ENCODE assay signal across 29 cellular contexts in the genomic region with DNA sequence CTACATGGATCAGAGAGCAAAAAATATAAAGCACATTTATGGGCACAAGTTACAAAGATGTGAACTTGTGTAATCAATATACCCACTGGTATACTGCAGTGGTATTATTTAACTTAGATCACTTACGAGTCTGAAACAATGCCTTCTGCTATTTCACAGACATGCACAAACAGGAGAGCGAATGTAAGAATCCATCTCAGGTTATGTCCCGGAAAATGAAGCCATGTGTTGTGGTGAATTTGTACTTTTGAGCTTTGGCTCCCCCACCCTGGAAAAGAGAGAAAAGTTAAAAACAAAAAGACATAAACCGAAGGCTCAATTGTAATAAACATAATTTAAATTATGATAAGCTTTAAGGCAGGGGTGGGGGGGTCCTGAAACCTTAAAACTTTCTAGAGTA. TPM values are rescaled to one million over a fixed set of nuclear protein-coding genes. Genes with fewer than 3 reads are reported as not detected.
"Had no signal": no experiment of that assay in that cellular context is flagged by ENCODE, and none has a peak within 500 bp of the region (broad histone marks: within the 10 kb centered on the region; RNA-seq: fewer than 3 reads in every experiment).

No MANE protein-coding gene starts in this region.

- ATAC-seq: gastroesophageal sphincter; heart left ventricle; left cardiac atrium; mucosa of descending colon; natural killer cell treated with Interleukin-12 subunit alpha and Interleukin-12 subunit beta and Interleukin-15 and Interleukin-18, amount 100 ng/mL, for 72 hours; right lobe of liver; stimulated activated effector memory CD8-positive, alpha-beta T cell treated with anti-CD3 and anti-CD28 coated beads, Interleukin-12 subunit alpha, Interleukin-12 subunit beta, amount 100 ng/mL, for 72 hours; stimulated activated naive CD8-positive, alpha-beta T cell treated with anti-CD3 and anti-CD28 coated beads, Interleukin-15, Interleukin-2, amounts not matched to agents 100 U/mL and 50 U/mL, for 24 hours had no signal

- H3K36me3 ChIP-seq: neutrophil, right lobe of liver had no signal

- H3K9me3 ChIP-seq: gastroesophageal sphincter, mucosa of descending colon, neutrophil, right lobe of liver, testis, tibial artery had no signal

- H3K36me3 Mint-ChIP-seq: memory B cell; naive B cell; natural killer cell treated with Interleukin-12 subunit alpha and Interleukin-12 subunit beta and Interleukin-15 and Interleukin-18, amount 100 ng/mL, for 72 hours; stimulated activated effector memory CD8-positive, alpha-beta T cell treated with anti-CD3 and anti-CD28 coated beads, Interleukin-12 subunit alpha, Interleukin-12 subunit beta, amount 100 ng/mL, for 72 hours had no signal

- DNase-seq: dermis blood vessel endothelial cell; effector memory CD4-positive, alpha-beta T cell; heart left ventricle; kidney; left cardiac atrium; mucosa of descending colon; naive B cell; right lobe of liver; stimulated activated CD4-positive, alpha-beta T cell treated with anti-CD3 and anti-CD28 coated beads, Interleukin-12 subunit alpha, Interleukin-12 subunit beta, amount 100 ng/mL, for 4 hours; stimulated activated CD4-positive, alpha-beta T cell treated with anti-CD3 and anti-CD28 coated beads, Interleukin-1b, Interleukin-23, amount 100 ng/mL, for 48 hours; stimulated activated CD4-positive, alpha-beta T cell treated with anti-CD3 and anti-CD28 coated beads, Interleukin-4, amount 100 ng/mL, for 1 hour; stimulated activated naive CD8-positive, alpha-beta T cell treated with anti-CD3 and anti-CD28 coated beads, Interleukin-15, Interleukin-2, amounts not matched to agents 100 U/mL and 50 U/mL, for 24 hours; substantia nigra; testis; tibial artery had no signal

- H3K27ac Mint-ChIP-seq: memory B cell; naive B cell; natural killer cell treated with Interleukin-12 subunit alpha and Interleukin-12 subunit beta and Interleukin-15 and Interleukin-18, amount 100 ng/mL, for 72 hours; progenitor cell of endocrine pancreas; stimulated activated effector memory CD8-positive, alpha-beta T cell treated with anti-CD3 and anti-CD28 coated beads, Interleukin-12 subunit alpha, Interleukin-12 subunit beta, amount 100 ng/mL, for 72 hours; type B pancreatic cell had no signal

- H3K4me3 ChIP-seq: coronary artery, gastroesophageal sphincter, heart left ventricle, hepatocyte, lung, mucosa of descending colon, right lobe of liver, smooth muscle cell, testis, tibial artery had no signal

- H3K27ac ChIP-seq: coronary artery, gastroesophageal sphincter, hepatocyte, neutrophil, parathyroid adenoma, right lobe of liver, testis, tibial artery had no signal

- H3K79me2 ChIP-seq: hepatocyte, parathyroid adenoma had no signal

- H2AFZ ChIP-seq: hepatocyte, parathyroid adenoma had no signal

- H3K27me3 Mint-ChIP-seq: memory B cell had no signal

- H3K4me1 Mint-ChIP-seq: memory B cell; naive B cell; neural crest cell; stimulated activated effector memory CD8-positive, alpha-beta T cell treated with anti-CD3 and anti-CD28 coated beads, Interleukin-12 subunit alpha, Interleukin-12 subunit beta, amount 100 ng/mL, for 72 hours had no signal

- H3K4me3 Mint-ChIP-seq: memory B cell; naive B cell; natural killer cell treated with Interleukin-12 subunit alpha and Interleukin-12 subunit beta and Interleukin-15 and Interleukin-18, amount 100 ng/mL, for 72 hours; neural crest cell; stimulated activated effector memory CD8-positive, alpha-beta T cell treated with anti-CD3 and anti-CD28 coated beads, Interleukin-12 subunit alpha, Interleukin-12 subunit beta, amount 100 ng/mL, for 72 hours; type B pancreatic cell had no signal

- H3K27me3 ChIP-seq: gastroesophageal sphincter, heart left ventricle, right lobe of liver, testis, tibial artery had no signal

- H3K4me1 ChIP-seq: parathyroid adenoma, right lobe of liver, testis, tibial artery had no signal

- H3K9ac ChIP-seq: parathyroid adenoma had no signal

- H3K9me3 Mint-ChIP-seq: memory B cell; neural crest cell; stimulated activated effector memory CD8-positive, alpha-beta T cell treated with anti-CD3 and anti-CD28 coated beads, Interleukin-12 subunit alpha, Interleukin-12 subunit beta, amount 100 ng/mL, for 72 hours; type B pancreatic cell had no signal

- H3K4me2 ChIP-seq: hepatocyte, smooth muscle cell had no signal

RNA-seq across cellular contexts. Expression of gene ABCC9, which starts 7.6 kb away (rescaled TPM):
- total RNA-seq: endothelial cell of umbilical vein; natural killer cell treated with Interleukin-12 subunit alpha and Interleukin-12 subunit beta and Interleukin-15 and Interleukin-18, amount 100 ng/mL, for 72 hours had no signal
